ENCODE assay signal across 1 cellular context in the genomic region with DNA sequence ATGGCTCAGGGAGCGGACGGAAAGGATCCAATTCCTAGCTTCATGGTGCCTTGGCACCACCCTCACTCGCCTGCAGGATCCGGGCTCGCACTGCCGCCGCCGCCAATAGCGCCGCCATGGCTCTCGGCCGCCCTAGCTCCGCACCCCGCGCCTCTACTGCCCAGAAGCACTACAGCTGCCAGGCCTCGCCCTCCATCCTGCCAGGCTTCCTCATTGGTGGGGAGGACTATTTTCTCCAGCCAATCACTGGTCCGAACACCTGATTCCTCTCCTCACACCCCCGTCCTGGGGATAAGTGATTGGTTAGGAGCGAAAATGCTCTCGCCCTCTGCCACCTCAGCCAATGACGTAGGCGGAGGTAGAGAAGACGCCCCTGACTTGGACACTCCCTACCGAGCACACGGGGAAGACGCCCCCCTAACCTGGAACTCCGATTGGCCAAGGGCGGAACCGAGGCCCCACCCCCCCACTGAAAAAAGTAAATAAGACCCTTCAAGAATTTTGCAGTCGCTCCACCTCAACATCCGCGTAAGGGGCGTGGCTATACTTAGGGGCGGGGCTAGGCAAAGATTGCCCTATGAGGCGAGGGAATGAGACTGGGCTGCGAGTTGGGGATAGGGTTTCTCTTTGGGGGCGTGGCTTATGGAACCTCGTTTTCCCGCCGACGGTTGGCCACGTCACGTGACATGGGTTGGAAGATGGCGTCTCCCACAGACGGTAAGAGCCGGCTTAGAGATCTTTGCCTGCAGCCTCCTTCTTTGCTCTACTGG.
TF ChIP-seq lines count a peak whose summit lies in the region.

A gene (minus strand): TSS at position 177 of the 770 bp plus-strand sequence. CDS start 59 bp downstream, at position 118.
A gene with protein sequence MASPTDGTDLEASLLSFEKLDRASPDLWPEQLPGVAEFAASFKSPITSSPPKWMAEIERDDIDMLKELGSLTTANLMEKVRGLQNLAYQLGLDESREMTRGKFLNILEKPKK (plus strand): TSS at position 680 of the 770 bp plus-strand sequence. CDS start 19 bp downstream, at position 699.

TF ChIP-seq in HEK293, 187 proteins besides CTCF, POLR2A, EP300 and RAD21 (continued from another document and continues in another):
- TF ChIP-seq, protein P1, sequence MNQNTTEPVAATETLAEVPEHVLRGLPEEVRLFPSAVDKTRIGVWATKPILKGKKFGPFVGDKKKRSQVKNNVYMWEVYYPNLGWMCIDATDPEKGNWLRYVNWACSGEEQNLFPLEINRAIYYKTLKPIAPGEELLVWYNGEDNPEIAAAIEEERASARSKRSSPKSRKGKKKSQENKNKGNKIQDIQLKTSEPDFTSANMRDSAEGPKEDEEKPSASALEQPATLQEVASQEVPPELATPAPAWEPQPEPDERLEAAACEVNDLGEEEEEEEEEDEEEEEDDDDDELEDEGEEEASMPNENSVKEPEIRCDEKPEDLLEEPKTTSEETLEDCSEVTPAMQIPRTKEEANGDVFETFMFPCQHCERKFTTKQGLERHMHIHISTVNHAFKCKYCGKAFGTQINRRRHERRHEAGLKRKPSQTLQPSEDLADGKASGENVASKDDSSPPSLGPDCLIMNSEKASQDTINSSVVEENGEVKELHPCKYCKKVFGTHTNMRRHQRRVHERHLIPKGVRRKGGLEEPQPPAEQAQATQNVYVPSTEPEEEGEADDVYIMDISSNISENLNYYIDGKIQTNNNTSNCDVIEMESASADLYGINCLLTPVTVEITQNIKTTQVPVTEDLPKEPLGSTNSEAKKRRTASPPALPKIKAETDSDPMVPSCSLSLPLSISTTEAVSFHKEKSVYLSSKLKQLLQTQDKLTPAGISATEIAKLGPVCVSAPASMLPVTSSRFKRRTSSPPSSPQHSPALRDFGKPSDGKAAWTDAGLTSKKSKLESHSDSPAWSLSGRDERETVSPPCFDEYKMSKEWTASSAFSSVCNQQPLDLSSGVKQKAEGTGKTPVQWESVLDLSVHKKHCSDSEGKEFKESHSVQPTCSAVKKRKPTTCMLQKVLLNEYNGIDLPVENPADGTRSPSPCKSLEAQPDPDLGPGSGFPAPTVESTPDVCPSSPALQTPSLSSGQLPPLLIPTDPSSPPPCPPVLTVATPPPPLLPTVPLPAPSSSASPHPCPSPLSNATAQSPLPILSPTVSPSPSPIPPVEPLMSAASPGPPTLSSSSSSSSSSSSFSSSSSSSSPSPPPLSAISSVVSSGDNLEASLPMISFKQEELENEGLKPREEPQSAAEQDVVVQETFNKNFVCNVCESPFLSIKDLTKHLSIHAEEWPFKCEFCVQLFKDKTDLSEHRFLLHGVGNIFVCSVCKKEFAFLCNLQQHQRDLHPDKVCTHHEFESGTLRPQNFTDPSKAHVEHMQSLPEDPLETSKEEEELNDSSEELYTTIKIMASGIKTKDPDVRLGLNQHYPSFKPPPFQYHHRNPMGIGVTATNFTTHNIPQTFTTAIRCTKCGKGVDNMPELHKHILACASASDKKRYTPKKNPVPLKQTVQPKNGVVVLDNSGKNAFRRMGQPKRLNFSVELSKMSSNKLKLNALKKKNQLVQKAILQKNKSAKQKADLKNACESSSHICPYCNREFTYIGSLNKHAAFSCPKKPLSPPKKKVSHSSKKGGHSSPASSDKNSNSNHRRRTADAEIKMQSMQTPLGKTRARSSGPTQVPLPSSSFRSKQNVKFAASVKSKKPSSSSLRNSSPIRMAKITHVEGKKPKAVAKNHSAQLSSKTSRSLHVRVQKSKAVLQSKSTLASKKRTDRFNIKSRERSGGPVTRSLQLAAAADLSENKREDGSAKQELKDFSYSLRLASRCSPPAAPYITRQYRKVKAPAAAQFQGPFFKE (tag by site-specific recombination; IDR thresholded peaks at IDR 0.05; ENCODE audit: borderline replicate concordance), result no peak
- TF ChIP-seq GLIS2 (tag by site-specific recombination; IDR thresholded peaks at IDR 0.05) (peak; percentile 71; the same call in 1 of the 2 replicates), ZNF292 (tag by site-specific recombination; IDR thresholded peaks at IDR 0.05; ENCODE audit: borderline replicate concordance, low read depth) (no peak), ZNF473 (tag by site-specific recombination; IDR thresholded peaks at IDR 0.05) (no peak), KLF8 (tag by site-specific recombination; IDR thresholded peaks at IDR 0.05) (peak; percentile 79), ZNF521 (tag by site-specific recombination; IDR thresholded peaks at IDR 0.05) (no peak), ZNF560 (tag by site-specific recombination; IDR thresholded peaks at IDR 0.05; ENCODE audit: borderline replicate concordance) (no peak), ZNF610 (tag by site-specific recombination; IDR thresholded peaks at IDR 0.05; ENCODE audit: borderline replicate concordance) (no peak), RBAK (tag by site-specific recombination; IDR thresholded peaks at IDR 0.05) (no peak), BCL11A (tag by site-specific recombination; IDR thresholded peaks at IDR 0.05; ENCODE audit: low read depth) (no peak), ZNF175 (tag by site-specific recombination; IDR thresholded peaks at IDR 0.05) (no peak), REPIN1 (tag by site-specific recombination; IDR thresholded peaks at IDR 0.05; ENCODE audit: low read depth) (no peak; the same call in 1 of the 2 replicates), ZNF302 (tag by site-specific recombination; IDR thresholded peaks at IDR 0.05; ENCODE audit: low read depth) (no peak), OVOL3 (tag by site-specific recombination; IDR thresholded peaks at IDR 0.05) (no peak), ZBTB21 (tag by site-specific recombination; IDR thresholded peaks at IDR 0.05) (0 out of 2 replicates have a peak, but pooled peaks have one; percentile 16), ZNF404 (tag by site-specific recombination; IDR thresholded peaks at IDR 0.05) (no peak), TRIM28 (IDR thresholded peaks at IDR 0.05; ENCODE audit: borderline replicate concordance, low read length) (no peak), YY2 (tag by site-specific recombination; IDR thresholded peaks at IDR 0.05) (peak; percentile 91), ZBTB17 (tag by site-specific recombination; IDR thresholded peaks at IDR 0.05) (no peak), ZXDB (tag by site-specific recombination; IDR thresholded peaks at IDR 0.05) (peak; percentile 64), ZFP69B (tag by site-specific recombination; IDR thresholded peaks at IDR 0.05) (0 out of 2 replicates have a peak, but pooled peaks have one; percentile 15), ZNF707 (tag by site-specific recombination; IDR thresholded peaks at IDR 0.05) (no peak), BCL11B (tag by site-specific recombination; IDR thresholded peaks at IDR 0.05; ENCODE audit: low read depth) (no peak), SETDB1 (IDR thresholded peaks at IDR 0.05; ENCODE audit: insufficient read length, low read length) (no peak), ZNF248 (tag by site-specific recombination; IDR thresholded peaks at IDR 0.05) (no peak), ZNF701 (tag by site-specific recombination; IDR thresholded peaks at IDR 0.05) (no peak), ZNF138 (tag by site-specific recombination; IDR thresholded peaks at IDR 0.05; ENCODE audit: borderline replicate concordance) (no peak), ZNF239 (tag by site-specific recombination; IDR thresholded peaks at IDR 0.05) (no peak)
- TF ChIP-seq, protein P2, sequence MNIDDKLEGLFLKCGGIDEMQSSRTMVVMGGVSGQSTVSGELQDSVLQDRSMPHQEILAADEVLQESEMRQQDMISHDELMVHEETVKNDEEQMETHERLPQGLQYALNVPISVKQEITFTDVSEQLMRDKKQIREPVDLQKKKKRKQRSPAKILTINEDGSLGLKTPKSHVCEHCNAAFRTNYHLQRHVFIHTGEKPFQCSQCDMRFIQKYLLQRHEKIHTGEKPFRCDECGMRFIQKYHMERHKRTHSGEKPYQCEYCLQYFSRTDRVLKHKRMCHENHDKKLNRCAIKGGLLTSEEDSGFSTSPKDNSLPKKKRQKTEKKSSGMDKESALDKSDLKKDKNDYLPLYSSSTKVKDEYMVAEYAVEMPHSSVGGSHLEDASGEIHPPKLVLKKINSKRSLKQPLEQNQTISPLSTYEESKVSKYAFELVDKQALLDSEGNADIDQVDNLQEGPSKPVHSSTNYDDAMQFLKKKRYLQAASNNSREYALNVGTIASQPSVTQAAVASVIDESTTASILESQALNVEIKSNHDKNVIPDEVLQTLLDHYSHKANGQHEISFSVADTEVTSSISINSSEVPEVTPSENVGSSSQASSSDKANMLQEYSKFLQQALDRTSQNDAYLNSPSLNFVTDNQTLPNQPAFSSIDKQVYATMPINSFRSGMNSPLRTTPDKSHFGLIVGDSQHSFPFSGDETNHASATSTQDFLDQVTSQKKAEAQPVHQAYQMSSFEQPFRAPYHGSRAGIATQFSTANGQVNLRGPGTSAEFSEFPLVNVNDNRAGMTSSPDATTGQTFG (tag by site-specific recombination; IDR thresholded peaks at IDR 0.05; ENCODE audit: borderline replicate concordance), result no peak
- TF ChIP-seq, protein P3, sequence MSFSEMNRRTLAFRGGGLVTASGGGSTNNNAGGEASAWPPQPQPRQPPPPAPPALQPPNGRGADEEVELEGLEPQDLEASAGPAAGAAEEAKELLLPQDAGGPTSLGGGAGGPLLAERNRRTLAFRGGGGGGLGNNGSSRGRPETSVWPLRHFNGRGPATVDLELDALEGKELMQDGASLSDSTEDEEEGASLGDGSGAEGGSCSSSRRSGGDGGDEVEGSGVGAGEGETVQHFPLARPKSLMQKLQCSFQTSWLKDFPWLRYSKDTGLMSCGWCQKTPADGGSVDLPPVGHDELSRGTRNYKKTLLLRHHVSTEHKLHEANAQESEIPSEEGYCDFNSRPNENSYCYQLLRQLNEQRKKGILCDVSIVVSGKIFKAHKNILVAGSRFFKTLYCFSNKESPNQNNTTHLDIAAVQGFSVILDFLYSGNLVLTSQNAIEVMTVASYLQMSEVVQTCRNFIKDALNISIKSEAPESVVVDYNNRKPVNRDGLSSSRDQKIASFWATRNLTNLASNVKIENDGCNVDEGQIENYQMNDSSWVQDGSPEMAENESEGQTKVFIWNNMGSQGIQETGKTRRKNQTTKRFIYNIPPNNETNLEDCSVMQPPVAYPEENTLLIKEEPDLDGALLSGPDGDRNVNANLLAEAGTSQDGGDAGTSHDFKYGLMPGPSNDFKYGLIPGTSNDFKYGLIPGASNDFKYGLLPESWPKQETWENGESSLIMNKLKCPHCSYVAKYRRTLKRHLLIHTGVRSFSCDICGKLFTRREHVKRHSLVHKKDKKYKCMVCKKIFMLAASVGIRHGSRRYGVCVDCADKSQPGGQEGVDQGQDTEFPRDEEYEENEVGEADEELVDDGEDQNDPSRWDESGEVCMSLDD (tag by site-specific recombination; IDR thresholded peaks at IDR 0.05), result 0 out of 2 replicates have a peak, but pooled peaks have one; percentile 40
- TF ChIP-seq, protein P4, sequence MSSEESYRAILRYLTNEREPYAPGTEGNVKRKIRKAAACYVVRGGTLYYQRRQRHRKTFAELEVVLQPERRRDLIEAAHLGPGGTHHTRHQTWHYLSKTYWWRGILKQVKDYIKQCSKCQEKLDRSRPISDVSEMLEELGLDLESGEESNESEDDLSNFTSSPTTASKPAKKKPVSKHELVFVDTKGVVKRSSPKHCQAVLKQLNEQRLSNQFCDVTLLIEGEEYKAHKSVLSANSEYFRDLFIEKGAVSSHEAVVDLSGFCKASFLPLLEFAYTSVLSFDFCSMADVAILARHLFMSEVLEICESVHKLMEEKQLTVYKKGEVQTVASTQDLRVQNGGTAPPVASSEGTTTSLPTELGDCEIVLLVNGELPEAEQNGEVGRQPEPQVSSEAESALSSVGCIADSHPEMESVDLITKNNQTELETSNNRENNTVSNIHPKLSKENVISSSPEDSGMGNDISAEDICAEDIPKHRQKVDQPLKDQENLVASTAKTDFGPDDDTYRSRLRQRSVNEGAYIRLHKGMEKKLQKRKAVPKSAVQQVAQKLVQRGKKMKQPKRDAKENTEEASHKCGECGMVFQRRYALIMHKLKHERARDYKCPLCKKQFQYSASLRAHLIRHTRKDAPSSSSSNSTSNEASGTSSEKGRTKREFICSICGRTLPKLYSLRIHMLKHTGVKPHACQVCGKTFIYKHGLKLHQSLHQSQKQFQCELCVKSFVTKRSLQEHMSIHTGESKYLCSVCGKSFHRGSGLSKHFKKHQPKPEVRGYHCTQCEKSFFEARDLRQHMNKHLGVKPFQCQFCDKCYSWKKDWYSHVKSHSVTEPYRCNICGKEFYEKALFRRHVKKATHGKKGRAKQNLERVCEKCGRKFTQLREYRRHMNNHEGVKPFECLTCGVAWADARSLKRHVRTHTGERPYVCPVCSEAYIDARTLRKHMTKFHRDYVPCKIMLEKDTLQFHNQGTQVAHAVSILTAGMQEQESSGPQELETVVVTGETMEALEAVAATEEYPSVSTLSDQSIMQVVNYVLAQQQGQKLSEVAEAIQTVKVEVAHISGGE (tag by site-specific recombination; conservative IDR thresholded peaks at IDR 0.05; ENCODE audit: low read depth), result no peak
- TF ChIP-seq, protein P5, sequence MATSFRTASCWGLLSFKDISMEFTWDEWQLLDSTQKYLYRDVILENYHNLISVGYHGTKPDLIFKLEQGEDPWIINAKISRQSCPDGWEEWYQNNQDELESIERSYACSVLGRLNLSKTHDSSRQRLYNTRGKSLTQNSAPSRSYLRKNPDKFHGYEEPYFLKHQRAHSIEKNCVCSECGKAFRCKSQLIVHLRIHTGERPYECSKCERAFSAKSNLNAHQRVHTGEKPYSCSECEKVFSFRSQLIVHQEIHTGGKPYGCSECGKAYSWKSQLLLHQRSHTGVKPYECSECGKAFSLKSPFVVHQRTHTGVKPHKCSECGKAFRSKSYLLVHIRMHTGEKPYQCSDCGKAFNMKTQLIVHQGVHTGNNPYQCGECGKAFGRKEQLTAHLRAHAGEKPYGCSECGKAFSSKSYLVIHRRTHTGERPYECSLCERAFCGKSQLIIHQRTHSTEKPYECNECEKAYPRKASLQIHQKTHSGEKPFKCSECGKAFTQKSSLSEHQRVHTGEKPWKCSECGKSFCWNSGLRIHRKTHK (tag by site-specific recombination; IDR thresholded peaks at IDR 0.05), result no peak
- TF ChIP-seq, protein P6, sequence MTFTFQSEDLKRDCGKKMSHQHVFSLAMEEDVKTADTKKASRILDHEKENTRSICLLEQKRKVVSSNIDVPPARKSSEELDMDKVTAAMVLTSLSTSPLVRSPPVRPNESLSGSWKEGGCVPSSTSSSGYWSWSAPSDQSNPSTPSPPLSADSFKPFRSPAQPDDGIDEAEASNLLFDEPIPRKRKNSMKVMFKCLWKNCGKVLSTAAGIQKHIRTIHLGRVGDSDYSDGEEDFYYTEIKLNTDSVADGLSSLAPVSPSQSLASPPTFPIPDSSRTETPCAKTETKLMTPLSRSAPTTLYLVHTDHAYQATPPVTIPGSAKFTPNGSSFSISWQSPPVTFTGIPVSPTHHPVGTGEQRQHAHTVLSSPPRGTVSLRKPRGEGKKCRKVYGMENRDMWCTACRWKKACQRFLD (tag by site-specific recombination; IDR thresholded peaks at IDR 0.05), result peak; percentile 94; the same call in 1 of the 2 replicates
- TF ChIP-seq, protein P7, sequence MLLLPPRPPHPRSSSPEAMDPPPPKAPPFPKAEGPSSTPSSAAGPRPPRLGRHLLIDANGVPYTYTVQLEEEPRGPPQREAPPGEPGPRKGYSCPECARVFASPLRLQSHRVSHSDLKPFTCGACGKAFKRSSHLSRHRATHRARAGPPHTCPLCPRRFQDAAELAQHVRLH (tag by site-specific recombination; IDR thresholded peaks at IDR 0.05), result peak; percentile 62; the same call in 1 of the 2 replicates
